Comparison of ENCODE assay signal across 8 cellular contexts in genomic region chr19:36331353-36332228, GRCh38. TPM values are rescaled to one million over a fixed set of nuclear protein-coding genes. Genes with fewer than 3 reads are reported as not detected.
DNase-seq lines count a peak whose midpoint lies in the region; ATAC-seq and TF ChIP-seq lines count a peak whose summit lies in the region.

No MANE protein-coding gene starts in this region.

- H3K9me3 Mint-ChIP-seq in activated naive CD8-positive, alpha-beta T cell treated with anti-CD3 and anti-CD28 coated beads for 36 hours: peaks cover 49% of the 10 kb centered on the region

- peak overlapping the region; percentile 100 for H2AFZ ChIP-seq in osteoblast (ENCODE audit: low read length)

- H3K4me2 ChIP-seq in osteoblast (ENCODE audit: insufficient read depth, low read length): peak overlapping the region; percentile 99

- peaks cover 8% of the 10 kb centered on the region for H3K36me3 ChIP-seq in osteoblast (ENCODE audit: insufficient read depth, low read length)
- H3K36me3 ChIP-seq in testis (ENCODE audit: low read depth, missing control alignments): no peaks in the 10 kb centered on the region

- H3K27ac ChIP-seq in osteoblast (ENCODE audit: low read depth, low read length) (peak overlapping the region; percentile 56), testis (no peak overlapping the region)

- peak overlapping the region; percentile 68 for H3K4me3 Mint-ChIP-seq in activated naive CD8-positive, alpha-beta T cell treated with anti-CD3 and anti-CD28 coated beads for 36 hours

- 1 to 2% methylated on average over 29 to 32 of the region's 43 CpGs for WGBS in testis, 2 donors

- peak overlapping the region; percentile 99 for H3K4me3 ChIP-seq in osteoblast (ENCODE audit: insufficient read depth, low read length)
- H3K4me3 ChIP-seq in testis: peak overlapping the region; percentile 59 to 68

- no peaks in the 10 kb centered on the region for H3K27me3 Mint-ChIP-seq in activated naive CD8-positive, alpha-beta T cell treated with anti-CD3 and anti-CD28 coated beads for 36 hours

- peaks cover 9% of the 10 kb centered on the region for H3K79me2 ChIP-seq in osteoblast (ENCODE audit: insufficient read depth, low read length)

- H3K27me3 ChIP-seq in osteoblast (ENCODE audit: insufficient read depth, low read length) (no peaks in the 10 kb centered on the region), testis (no peaks in the 10 kb centered on the region)

- H3K9me3 ChIP-seq in osteoblast (ENCODE audit: low read depth, low read length): no peaks in the 10 kb centered on the region
- no peaks in the 10 kb centered on the region for H3K9me3 ChIP-seq in testis

- in situ Hi-C loops in SK-MEL-5 (cut with HindIII; ENCODE audit: low pct_unique_long_range_greater_than_20kb, low sequenced_read_pairs): no loop called here

- intact Hi-C loops in Right ventricle myocardium inferior (cut with DNase I): no loop called here
- intact Hi-C loops in testis (cut with DNase I; ENCODE audit: low total_unique reads): no loop called here

- H3K27ac Mint-ChIP-seq in activated naive CD8-positive, alpha-beta T cell treated with anti-CD3 and anti-CD28 coated beads for 36 hours: no peak overlapping the region

- peaks cover 3% of the 10 kb centered on the region for H3K4me1 Mint-ChIP-seq in activated naive CD8-positive, alpha-beta T cell treated with anti-CD3 and anti-CD28 coated beads for 36 hours

- TF ChIP-seq CTCF in osteoblast (IDR thresholded peaks at IDR 0.05; ENCODE audit: extremely low read depth, low read depth, low read length) (no peak), testis (IDR thresholded peaks at IDR 0.05) (peak in 1 of 3 experiments; percentile 26)

- peaks cover 66% of the 10 kb centered on the region for H3K36me3 Mint-ChIP-seq in activated naive CD8-positive, alpha-beta T cell treated with anti-CD3 and anti-CD28 coated beads for 36 hours

- TF ChIP-seq POLR2A in GM15510 (IDR thresholded peaks at IDR 0.05; ENCODE audit: borderline replicate concordance, extremely low read depth, insufficient read length) (peak; percentile 36), testis (IDR thresholded peaks at IDR 0.05) (no peak)

- H3K4me1 ChIP-seq in osteoblast (ENCODE audit: insufficient read depth, low read length): peaks cover 4% of the 10 kb centered on the region
- no peaks in the 10 kb centered on the region for H3K4me1 ChIP-seq in testis

- no peaks in the 10 kb centered on the region for H4K20me1 ChIP-seq in osteoblast (ENCODE audit: insufficient read depth, low read length)

- DNase-seq in HS-27A (ENCODE audit: low read depth) (peak; percentile 97), SK-MEL-5 (ENCODE audit: low read depth, low spot score) (peak; percentile 88), Right ventricle myocardium inferior (ENCODE audit: missing footprints) (peak; percentile 85), osteoblast (ENCODE audit: insufficient read length, low spot score, missing footprints) (peak; percentile 95), testis (peak; percentile 98), OCI-M2 (lab: John Stamatoyannopoulos, UW; ENCODE audit: unreplicated experiment) (no peak)
- DNase-seq in activated naive CD8-positive, alpha-beta T cell treated with anti-CD3 and anti-CD28 coated beads for 36 hours: peak; percentile 79

- ATAC-seq in Right ventricle myocardium inferior: peak; percentile 99

RNA-seq across cellular contexts. Expression of gene ZFP14, which starts 47.4 kb away (rescaled TPM):
- total RNA-seq in SK-MEL-5 (2014; rRNA removed; shearing (Covaris generic)): 3.0 and 3.5 TPM in 2 replicates
- 0.91 and 1.6 TPM in 2 replicates for polyA plus RNA-seq in SK-MEL-5 (2015; cell fraction: cytosol; rRNA removed)
- 2.6 and 4.7 TPM in 2 replicates for polyA plus RNA-seq in SK-MEL-5 (2015; cell fraction: nucleus; rRNA removed)
- total RNA-seq in activated naive CD8-positive, alpha-beta T cell treated with anti-CD3 and anti-CD28 coated beads for 36 hours: 1 to 10 TPM in 1 of 2 experiments, under 1 TPM in 1; 0.66 to 1.2 TPM
- total RNA-seq in Right ventricle myocardium inferior (3.2 TPM), osteoblast (4.3 and 5.3 TPM in 2 replicates), testis (1 to 10 TPM; 3.5 to 5.1 TPM)
- 1.1 TPM for polyA plus RNA-seq in testis (ENCODE audit: insufficient read depth, low read depth, low replicate concordance)
